Comparison of ENCODE assay signal across 25 cellular contexts in the genomic region with DNA sequence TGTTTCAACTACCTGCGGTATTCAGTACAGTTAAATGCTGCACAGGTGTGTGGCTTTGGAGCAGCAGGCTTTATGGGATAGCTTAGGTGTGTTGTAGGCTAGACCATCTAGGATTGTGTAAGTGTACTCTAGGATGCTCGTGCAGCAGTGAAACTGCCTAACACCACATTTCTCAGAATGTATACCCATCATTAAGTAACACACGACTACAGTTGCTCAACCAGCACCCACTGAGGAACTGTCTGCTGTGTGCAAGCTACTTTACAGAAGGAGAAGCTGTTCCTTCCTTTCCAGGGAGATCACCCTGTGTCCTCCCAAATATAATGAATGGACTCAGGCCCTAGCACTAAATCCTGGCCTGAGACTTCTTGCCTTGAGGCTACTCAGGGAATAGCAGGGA.
DNase-seq lines count a peak whose midpoint lies in the region; ATAC-seq and TF ChIP-seq lines count a peak whose summit lies in the region.
"Had no signal": no experiment of that assay in that cellular context is flagged by ENCODE, and none has a peak within 500 bp of the region (broad histone marks: within the 10 kb centered on the region; RNA-seq: fewer than 3 reads in every experiment).

No MANE protein-coding gene starts in this region.

- no peaks in the 10 kb centered on the region for H3K27me3 Mint-ChIP-seq in dendritic cell treated with granulocyte-macrophage colony-stimulating factor and Interleukin-4, amounts not matched to agents 40 ng/mL and 50 ng/mL, for 4 days
- peaks cover 27% of the 10 kb centered on the region for H3K27me3 Mint-ChIP-seq in HFFc6 (ENCODE audit: insufficient read depth)
- H3K27me3 Mint-ChIP-seq: CD4-positive, alpha-beta T cell had no signal

- TF ChIP-seq CTCF in HFFc6 (IDR thresholded peaks at IDR 0.05) = no peak

- H3K9me3 Mint-ChIP-seq in dendritic cell treated with granulocyte-macrophage colony-stimulating factor and Interleukin-4, amounts not matched to agents 40 ng/mL and 50 ng/mL, for 4 days = no peaks in the 10 kb centered on the region
- H3K9me3 Mint-ChIP-seq in HFFc6 = no peaks in the 10 kb centered on the region
- H3K9me3 Mint-ChIP-seq: activated T-cell treated with anti-CD3 and anti-CD28 coated beads, Interleukin-2, amount 50 U/mL, for 4 hours; CD4-positive, alpha-beta T cell; effector memory CD8-positive, alpha-beta T cell; nephron progenitor cell had no signal

- H3K27ac Mint-ChIP-seq in dendritic cell treated with granulocyte-macrophage colony-stimulating factor and Interleukin-4, amounts not matched to agents 40 ng/mL and 50 ng/mL, for 4 days = peak overlapping the region; percentile 58
- H3K27ac Mint-ChIP-seq in HFFc6 = no peak overlapping the region
- H3K27ac Mint-ChIP-seq: activated B cell treated with CpG ODN at 0.5 μM for 24 hours; activated CD8-positive, alpha-beta T cell treated with anti-CD3 and anti-CD28 coated beads, Interleukin-2, amount 10 ng/mL, durations not matched to agents 7 days and 5 days; activated naive CD4-positive, alpha-beta T cell treated with anti-CD3 and anti-CD28 coated beads for 36 hours; CD4-positive, alpha-beta T cell; effector memory CD8-positive, alpha-beta T cell; H9; nephron progenitor cell had no signal

- DNase-seq in AML-193 (lab: John Stamatoyannopoulos, UW) = peak; percentile 86 to 90
- DNase-seq in MV-4-11 (lab: John Stamatoyannopoulos, UW) = peak; percentile 97
- peak; percentile 33 for DNase-seq in mesenteric fat pad (ENCODE audit: low spot score)
- DNase-seq in HFFc6 = no peak
- no peak for DNase-seq in HuH-7 (ENCODE audit: low spot score)
- DNase-seq: ACHN; activated B cell treated with CpG ODN at 0.5 μM for 24 hours; activated CD8-positive, alpha-beta T cell treated with anti-CD3 and anti-CD28 coated beads, Interleukin-2, amount 10 ng/mL, durations not matched to agents 7 days and 5 days; activated naive CD4-positive, alpha-beta T cell treated with anti-CD3 and anti-CD28 coated beads for 36 hours; activated T-cell treated with anti-CD3 and anti-CD28 coated beads, Interleukin-2, amount 50 U/mL, for 4 hours; CD4-positive, alpha-beta T cell; DMS53; effector memory CD8-positive, alpha-beta T cell; H9; islet precursor cell; NCI-H1092 treated with DMSO at 0.1 percent for 48 hours; NCI-H2107; NCI-H510A; nephron progenitor cell; SJCRH30; small intestine; uterus had no signal

- H3K4me1 Mint-ChIP-seq in dendritic cell treated with granulocyte-macrophage colony-stimulating factor and Interleukin-4, amounts not matched to agents 40 ng/mL and 50 ng/mL, for 4 days (ENCODE audit: low read depth) = peaks cover 56% of the 10 kb centered on the region
- H3K4me1 Mint-ChIP-seq in HFFc6 (ENCODE audit: low read depth) = peaks cover 12% of the 10 kb centered on the region
- H3K4me1 Mint-ChIP-seq: H9 had no signal

- intact Hi-C loops in dendritic cell treated with granulocyte-macrophage colony-stimulating factor and Interleukin-4, amounts not matched to agents 40 ng/mL and 50 ng/mL, for 4 days (cut with micrococcal nuclease) = no loop called here

- H3K4me3 Mint-ChIP-seq in dendritic cell treated with granulocyte-macrophage colony-stimulating factor and Interleukin-4, amounts not matched to agents 40 ng/mL and 50 ng/mL, for 4 days = no peak overlapping the region
- H3K4me3 Mint-ChIP-seq in HFFc6 = no peak overlapping the region
- H3K4me3 Mint-ChIP-seq: activated B cell treated with CpG ODN at 0.5 μM for 24 hours; activated CD8-positive, alpha-beta T cell treated with anti-CD3 and anti-CD28 coated beads, Interleukin-2, amount 10 ng/mL, durations not matched to agents 7 days and 5 days; activated naive CD4-positive, alpha-beta T cell treated with anti-CD3 and anti-CD28 coated beads for 36 hours; activated T-cell treated with anti-CD3 and anti-CD28 coated beads, Interleukin-2, amount 50 U/mL, for 4 hours; CD4-positive, alpha-beta T cell; effector memory CD8-positive, alpha-beta T cell; H9; nephron progenitor cell had no signal

- no peaks in the 10 kb centered on the region for H3K36me3 Mint-ChIP-seq in dendritic cell treated with granulocyte-macrophage colony-stimulating factor and Interleukin-4, amounts not matched to agents 40 ng/mL and 50 ng/mL, for 4 days (ENCODE audit: low read depth)
- H3K36me3 Mint-ChIP-seq in HFFc6 (ENCODE audit: low read depth) = no peaks in the 10 kb centered on the region

- ATAC-seq in HG02970 (IDR thresholded peaks at IDR 0.05; ENCODE audit: low FRiP score, unreplicated experiment) (no peak), GM18873 (IDR thresholded peaks at IDR 0.05; ENCODE audit: low FRiP score, unreplicated experiment) (no peak)
- ATAC-seq: activated CD8-positive, alpha-beta T cell treated with anti-CD3 and anti-CD28 coated beads, Interleukin-2, amount 10 ng/mL, durations not matched to agents 7 days and 5 days; activated T-cell treated with anti-CD3 and anti-CD28 coated beads, Interleukin-2, amount 50 U/mL, for 4 hours; effector memory CD8-positive, alpha-beta T cell had no signal

Comparison
In these comparisons a context has a peak if more than half of its experiments do, and no peak if none do; other contexts are left out.
1. DNase-seq: peak in AML-193 (2 of 2), MV-4-11 (single experiment) and mesenteric fat pad (single experiment); none in HFFc6 (single experiment) and HuH-7 (single experiment).